Comparison of ENCODE assay signal across 1 cellular context in the genomic region with DNA sequence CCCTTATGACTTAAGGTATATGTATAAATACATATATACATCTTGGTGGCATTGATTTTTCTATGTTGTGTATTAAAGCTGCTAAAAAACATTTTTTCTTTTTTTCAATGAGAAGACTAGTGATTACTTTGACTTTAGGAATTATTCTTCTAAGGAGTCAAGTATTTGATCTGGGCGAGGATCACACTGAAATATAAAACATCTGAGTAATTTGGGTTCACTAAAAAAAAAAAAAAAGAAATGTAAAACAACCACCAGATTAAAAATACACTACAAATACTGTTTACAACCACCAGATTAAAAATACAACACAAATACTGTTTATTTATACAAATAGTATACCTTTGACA.
TF ChIP-seq lines count a peak whose summit lies in the region.

No MANE protein-coding gene starts in this region.

TF ChIP-seq in A549, 52 proteins besides CTCF, POLR2A, EP300 and RAD21 (continued from another document):
- TF ChIP-seq, protein P1, sequence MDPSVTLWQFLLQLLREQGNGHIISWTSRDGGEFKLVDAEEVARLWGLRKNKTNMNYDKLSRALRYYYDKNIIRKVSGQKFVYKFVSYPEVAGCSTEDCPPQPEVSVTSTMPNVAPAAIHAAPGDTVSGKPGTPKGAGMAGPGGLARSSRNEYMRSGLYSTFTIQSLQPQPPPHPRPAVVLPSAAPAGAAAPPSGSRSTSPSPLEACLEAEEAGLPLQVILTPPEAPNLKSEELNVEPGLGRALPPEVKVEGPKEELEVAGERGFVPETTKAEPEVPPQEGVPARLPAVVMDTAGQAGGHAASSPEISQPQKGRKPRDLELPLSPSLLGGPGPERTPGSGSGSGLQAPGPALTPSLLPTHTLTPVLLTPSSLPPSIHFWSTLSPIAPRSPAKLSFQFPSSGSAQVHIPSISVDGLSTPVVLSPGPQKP (IDR thresholded peaks at IDR 0.05; ENCODE audit: low read depth, low read length): no peak
- TF ChIP-seq E2F6 (IDR thresholded peaks at IDR 0.05; ENCODE audit: borderline replicate concordance, low read depth) (no peak), CHD2 (IDR thresholded peaks at IDR 0.05; ENCODE audit: low read length, partially characterized antibody) (no peak)
